In genomic region chr11:93606314-93606713, GRCh38 we compare ENCODE assay signal across 28 cellular contexts.
"Had no signal": no experiment of that assay in that cellular context is flagged by ENCODE, and none has a peak within 500 bp of the region (broad histone marks: within the 10 kb centered on the region; RNA-seq: fewer than 3 reads in every experiment).

No MANE protein-coding gene starts in this region.

- H3K27me3 Mint-ChIP-seq: progenitor cell of endocrine pancreas had no signal

- H3K27ac ChIP-seq: left lung, lower lobe of right lung, ovary, right atrium auricular region, skin epidermis, stomach, testis, thyroid gland, transverse colon, upper lobe of left lung, vagina had no signal

- H3K4me1 ChIP-seq: lower lobe of right lung, right atrium auricular region, testis, thyroid gland, upper lobe of left lung, vagina had no signal

- H3K36me3 ChIP-seq: left lung, lower lobe of right lung, ovary, right atrium auricular region, stomach, thyroid gland, transverse colon, upper lobe of left lung, vagina had no signal

- H3K4me3 ChIP-seq: left lung, lower lobe of right lung, ovary, right atrium auricular region, skin epidermis, stomach, testis, thyroid gland, transverse colon, upper lobe of left lung, vagina had no signal

- DNase-seq: hypothalamus; immature natural killer cell; kidney; left colon; left lung; lower lobe of right lung; mammary epithelial cell; mesenchymal stem cell; naive thymus-derived CD8-positive, alpha-beta T cell; ovary; stimulated activated CD4-positive, alpha-beta T cell treated with anti-CD3 and anti-CD28 coated beads, Interleukin-12 subunit alpha, Interleukin-12 subunit beta, amount 100 ng/mL, for 4 hours; stimulated activated CD4-positive, alpha-beta T cell treated with anti-CD3 and anti-CD28 coated beads, Interleukin-15, amount 100 ng/mL, for 24 hours; stimulated activated CD4-positive, alpha-beta T cell treated with anti-CD3 and anti-CD28 coated beads, Interleukin-2, amount 100 ng/mL, for 24 hours; stimulated activated CD4-positive, alpha-beta T cell treated with anti-CD3 and anti-CD28 coated beads, Interleukin-4, amount 100 ng/mL, for 1 hour; stimulated activated naive B cell treated with anti-CD40 and anti-IgM and Interleukin-4, amounts not matched to agents 10 μg/mL and 1 μg/mL and 100 μg/mL, for 72 hours; stimulated activated naive CD8-positive, alpha-beta T cell treated with anti-CD3 and anti-CD28 coated beads, Interleukin-15, Interleukin-2, amounts not matched to agents 100 U/mL and 50 U/mL, for 24 hours; stomach; testis; thyroid gland; transverse colon had no signal

- H3K4me1 Mint-ChIP-seq: naive thymus-derived CD8-positive, alpha-beta T cell; nephron; stimulated activated naive B cell treated with anti-CD40 and anti-IgM and Interleukin-4, amounts not matched to agents 10 μg/mL and 1 μg/mL and 100 μg/mL, for 72 hours had no signal

- H3K9me3 Mint-ChIP-seq: immature natural killer cell; nephron; stimulated activated naive B cell treated with anti-CD40 and anti-IgM and Interleukin-4, amounts not matched to agents 10 μg/mL and 1 μg/mL and 100 μg/mL, for 72 hours had no signal

- H3K4me3 Mint-ChIP-seq: immature natural killer cell; naive thymus-derived CD8-positive, alpha-beta T cell; nephron; stimulated activated naive B cell treated with anti-CD40 and anti-IgM and Interleukin-4, amounts not matched to agents 10 μg/mL and 1 μg/mL and 100 μg/mL, for 72 hours had no signal

- H3K36me3 Mint-ChIP-seq: immature natural killer cell; naive thymus-derived CD8-positive, alpha-beta T cell; stimulated activated naive B cell treated with anti-CD40 and anti-IgM and Interleukin-4, amounts not matched to agents 10 μg/mL and 1 μg/mL and 100 μg/mL, for 72 hours had no signal

- H3K27ac Mint-ChIP-seq: immature natural killer cell; naive thymus-derived CD8-positive, alpha-beta T cell; nephron; progenitor cell of endocrine pancreas; stimulated activated naive B cell treated with anti-CD40 and anti-IgM and Interleukin-4, amounts not matched to agents 10 μg/mL and 1 μg/mL and 100 μg/mL, for 72 hours had no signal

- H3K27me3 ChIP-seq: left lung, ovary, right atrium auricular region, stomach, testis, thyroid gland, transverse colon, upper lobe of left lung, vagina had no signal

- H3K9me3 ChIP-seq: left lung, lower lobe of right lung, ovary, right atrium auricular region, stomach, testis, thyroid gland, transverse colon, upper lobe of left lung, vagina had no signal

- FAIRE-seq: islet of Langerhans, kidney had no signal

- ATAC-seq: left colon; left lung; lower lobe of right lung; naive thymus-derived CD8-positive, alpha-beta T cell; sciatic nerve; stimulated activated naive B cell treated with anti-CD40 and anti-IgM and Interleukin-4, amounts not matched to agents 10 μg/mL and 1 μg/mL and 100 μg/mL, for 72 hours; stimulated activated naive CD8-positive, alpha-beta T cell treated with anti-CD3 and anti-CD28 coated beads, Interleukin-15, Interleukin-2, amounts not matched to agents 100 U/mL and 50 U/mL, for 24 hours had no signal
